Comparison of ENCODE assay signal across 32 cellular contexts in genomic region chr19:17854061-17854460, GRCh38. TPM values are rescaled to one million over a fixed set of nuclear protein-coding genes. Genes with fewer than 3 reads are reported as not detected.
"Had no signal": no experiment of that assay in that cellular context is flagged by ENCODE, and none has a peak within 500 bp of the region (broad histone marks: within the 10 kb centered on the region; RNA-seq: fewer than 3 reads in every experiment).

No MANE protein-coding gene starts in this region.

- H3K27me3 ChIP-seq: colonic mucosa, esophagus squamous epithelium, pancreas, suprapubic skin, transverse colon, vagina had no signal

- ATAC-seq: effector memory CD8-positive, alpha-beta T cell; left lobe of liver; naive thymus-derived CD8-positive, alpha-beta T cell; pancreas; sciatic nerve; stimulated activated naive CD8-positive, alpha-beta T cell treated with anti-CD3 and anti-CD28 coated beads, Interleukin-15, amount 100 ng/mL, for 72 hours had no signal

- H3K27ac ChIP-seq: colonic mucosa, esophagus squamous epithelium, pancreas, suprapubic skin, transverse colon, vagina had no signal

- H3K36me3 ChIP-seq: colonic mucosa, esophagus squamous epithelium, pancreas, suprapubic skin, transverse colon, vagina had no signal

- H3K9me3 ChIP-seq: colonic mucosa, esophagus squamous epithelium, pancreas, suprapubic skin, transverse colon, vagina had no signal

- H3K4me2 ChIP-seq: smooth muscle cell had no signal

- DNase-seq: colonic mucosa; effector memory CD8-positive, alpha-beta T cell; erythroblast; esophagus squamous epithelium; foreskin melanocyte; glutamatergic neuron; hypothalamus; immature natural killer cell; kidney; naive thymus-derived CD8-positive, alpha-beta T cell; nephron progenitor cell; occipital lobe; pancreas; stimulated activated CD4-positive, alpha-beta T cell treated with anti-CD3 and anti-CD28 coated beads, Interleukin-12 subunit alpha, Interleukin-12 subunit beta, amount 100 ng/mL, for 4 hours; stimulated activated CD4-positive, alpha-beta T cell treated with anti-CD3 and anti-CD28 coated beads, Interleukin-1b, Interleukin-23, amount 100 ng/mL, for 48 hours; stimulated activated CD4-positive, alpha-beta T cell treated with anti-CD3 and anti-CD28 coated beads, Interleukin-4, amount 100 ng/mL, for 1 hour; stimulated activated CD8-positive, alpha-beta memory T cell treated with anti-CD3 and anti-CD28 coated beads, Interleukin-4, amount 100 ng/mL, for 48 hours; stimulated activated naive CD4-positive, alpha-beta T cell; stimulated activated naive CD8-positive, alpha-beta T cell treated with anti-CD3 and anti-CD28 coated beads, Interleukin-15, amount 100 ng/mL, for 72 hours; transverse colon had no signal

- H3K4me1 ChIP-seq: colonic mucosa, pancreas, vagina had no signal

- H3K4me3 ChIP-seq: colonic mucosa, esophagus squamous epithelium, lung, pancreas, smooth muscle cell, suprapubic skin, transverse colon, vagina had no signal

RNA-seq across cellular contexts. Expression of gene JAK3, which starts 6.3 kb away (rescaled TPM):
- total RNA-seq: myocyte had no signal

RNA-seq across cellular contexts. Expression of gene SLC5A5, which starts 17.7 kb away (rescaled TPM):
- total RNA-seq: chondrocyte, colonic mucosa, dermis microvascular lymphatic vessel endothelial cell, left lobe of liver, myocyte, posterior vena cava, sciatic nerve, smooth muscle cell, suprapubic skin, transverse colon, vagina had no signal
- polyA plus RNA-seq: liver, smooth muscle cell had no signal

RNA-seq across cellular contexts. Expression of gene INSL3, which starts 32.7 kb away (rescaled TPM):
- total RNA-seq: chondrocyte, colonic mucosa, dermis microvascular lymphatic vessel endothelial cell, esophagus squamous epithelium, kidney, left lobe of liver, liver, lung, myocyte, occipital lobe, pancreas, posterior vena cava, sciatic nerve, suprapubic skin, transverse colon, ureter, vagina had no signal
- polyA plus RNA-seq: pancreas had no signal

RNA-seq across cellular contexts. Expression of gene B3GNT3, which starts 59.1 kb away (rescaled TPM):
- total RNA-seq: chondrocyte; myocyte; naive thymus-derived CD8-positive, alpha-beta T cell; occipital lobe had no signal
- polyA plus RNA-seq: immature natural killer cell, smooth muscle cell had no signal
